Comparison of ENCODE assay signal across 7 cellular contexts in genomic region chr11:75031771-75032549, GRCh38. TPM values are rescaled to one million over a fixed set of nuclear protein-coding genes. Genes with fewer than 3 reads are reported as not detected.
DNase-seq lines count a peak whose midpoint lies in the region; ATAC-seq, FAIRE-seq and TF ChIP-seq lines count a peak whose summit lies in the region.

No MANE protein-coding gene starts in this region.

- no peak overlapping the region for H3K9ac ChIP-seq in mammary epithelial cell (ENCODE audit: insufficient read depth, low read length)
- no peak overlapping the region for H3K9ac ChIP-seq in kidney (ENCODE audit: low read length in 2 of 2)

- no peak overlapping the region for H3K4me3 ChIP-seq in mammary epithelial cell (replicated peaks in 1 of 3; ENCODE audit: insufficient read depth in 1 of 3, low read depth in 2 of 3, low read length in 3 of 3)
- H3K4me3 ChIP-seq in kidney (ENCODE audit: low read length in 2 of 2) = no peak overlapping the region

- H3K4me2 ChIP-seq in mammary epithelial cell (ENCODE audit: insufficient read depth, low read depth, low read length) = no peak overlapping the region

- peaks cover 3% of the 10 kb centered on the region for H3K27me3 Mint-ChIP-seq in activated B cell treated with CpG ODN at 0.5 μM for 24 hours

- WGBS in mammary epithelial cell (ENCODE audit: low coverage, missing lambda C conversion rate) = 53% methylated on average over 8 of the region's 8 CpGs

- H3K27ac ChIP-seq in mammary epithelial cell (ENCODE audit: insufficient read depth, low read depth, low read length) (no peak overlapping the region), kidney (ENCODE audit: low read depth in 2 of 2, low read length in 2 of 2) (no peak overlapping the region)

- H3K36me3 Mint-ChIP-seq in activated B cell treated with CpG ODN at 0.5 μM for 24 hours (ENCODE audit: low read depth) = no peaks in the 10 kb centered on the region

- H3K36me3 ChIP-seq in mammary epithelial cell (ENCODE audit: insufficient read depth, low read length) (no peaks in the 10 kb centered on the region), kidney (ENCODE audit: control insufficient read depth in 1 of 2, insufficient read depth in 2 of 2, low read length in 2 of 2) (no peaks in the 10 kb centered on the region)

- dilution Hi-C loops in mammary epithelial cell (cut with HindIII; ENCODE audit: low sequenced_read_pairs) = loop anchor here (5.0 kb wide), 1 partner anchor 180 kb away; no protein-coding TSS in a partner anchor

- in situ Hi-C loops in mammary epithelial cell (cut with MboI; ENCODE audit: low sequenced_read_pairs in 2 of 2) = loop anchor here in 1 of 2 donors (10.0 kb wide), 1 partner anchor 107 kb away; no protein-coding TSS in a partner anchor

- H3K27ac Mint-ChIP-seq in activated B cell treated with CpG ODN at 0.5 μM for 24 hours = no peak overlapping the region

- H3K4me3 Mint-ChIP-seq in activated B cell treated with CpG ODN at 0.5 μM for 24 hours = no peak overlapping the region

- POLR2A ChIA-PET in activated B cell treated with CpG ODN at 0.5 μM for 24 hours (lab: Charles Lee) = no interaction called here

- H3K27me3 ChIP-seq in mammary epithelial cell (ENCODE audit: insufficient read depth, low read length) = no peaks in the 10 kb centered on the region

- H3K9me3 ChIP-seq in mammary epithelial cell (replicated peaks; ENCODE audit: insufficient read depth, low read length) (no peaks in the 10 kb centered on the region), kidney (ENCODE audit: control insufficient read depth in 1 of 2, low read length in 2 of 2) (no peaks in the 10 kb centered on the region)

- no peak for FAIRE-seq in kidney (lab: Jason Lieb, UNC)

- peaks cover 5% of the 10 kb centered on the region for H3K4me1 ChIP-seq in mammary epithelial cell (ENCODE audit: insufficient read depth, low read length)
- H3K4me1 ChIP-seq in kidney (ENCODE audit: control insufficient read depth in 1 of 2, insufficient read depth in 1 of 2, low read depth in 1 of 2, low read length in 2 of 2) = no peaks in the 10 kb centered on the region

- TF ChIP-seq CTCF in GM12874 (IDR thresholded peaks at IDR 0.05; ENCODE audit: insufficient read depth, low read depth, low read length) (peak; percentile 85), activated B cell treated with CpG ODN at 0.5 μM for 24 hours (IDR thresholded peaks at IDR 0.05) (no peak), mammary epithelial cell (conservative IDR thresholded peaks at IDR 0.05 in 1 of 2, IDR thresholded peaks at IDR 0.05 in 1 of 2; ENCODE audit: extremely low read depth in 1 of 2, insufficient read depth in 1 of 2, low read depth in 1 of 2, low read length in 2 of 2) (peak; percentile 89 to 92), kidney (IDR thresholded peaks at IDR 0.05; ENCODE audit: borderline replicate concordance, extremely low read depth, insufficient read depth) (peak; percentile 88)

- intact Hi-C loops in activated B cell treated with CpG ODN at 0.5 μM for 24 hours (cut with micrococcal nuclease) = loop anchor here (1.0 kb wide), 1 partner anchor 103 kb away; no protein-coding TSS in a partner anchor
- intact Hi-C loops in mammary epithelial cell (cut with micrococcal nuclease) = loop anchor here (1.0 to 10.0 kb wide), 2 partner anchors 103 to 307 kb away; no protein-coding TSS in a partner anchor
- intact Hi-C loops in kidney (cut with DNase I) = no loop called here

- peak overlapping the region; percentile 55 for H2AFZ ChIP-seq in mammary epithelial cell (ENCODE audit: low read depth, low read length)

- ATAC-seq in activated B cell treated with CpG ODN at 0.5 μM for 24 hours (ENCODE audit: low read depth) (peak; percentile 52), HG02588 (IDR thresholded peaks at IDR 0.05; ENCODE audit: unreplicated experiment) (no peak)

- CTCF ChIA-PET in activated B cell treated with CpG ODN at 0.5 μM for 24 hours (lab: Charles Lee) (interaction anchor here (1.0 to 6.7 kb wide), 6 partner anchors 9 to 110 kb away, joined by 3 to 55 read pairs (median 6); no protein-coding TSS in a partner anchor), mammary epithelial cell (lab: Charles Lee; ENCODE audit: low non-redundant PET) (interaction anchor here (0.6 kb wide), 1 partner anchor 102 kb away, joined by 3 read pairs; no protein-coding TSS in a partner anchor)

- no TSS peak for BruUV-seq in mammary epithelial cell (replicated peaks; lab: Mats Ljungman, UMichigan)

- H3K79me2 ChIP-seq in mammary epithelial cell (ENCODE audit: insufficient read depth, low read length) = no peaks in the 10 kb centered on the region

- H3K9me3 Mint-ChIP-seq in activated B cell treated with CpG ODN at 0.5 μM for 24 hours = no peaks in the 10 kb centered on the region

- no peaks in the 10 kb centered on the region for H4K20me1 ChIP-seq in mammary epithelial cell (ENCODE audit: insufficient read depth, low read length)

- peaks cover 7% of the 10 kb centered on the region for H3K4me1 Mint-ChIP-seq in activated B cell treated with CpG ODN at 0.5 μM for 24 hours

- DNase-seq in NCI-H1092 (lab: John Stamatoyannopoulos, UW) = peak; percentile 55
- DNase-seq in activated B cell treated with CpG ODN at 0.5 μM for 24 hours = peak; percentile 48
- DNase-seq in mammary epithelial cell = peak; percentile 51
- DNase-seq in kidney = peak; percentile 80
- DNase-seq in stimulated activated CD4-positive, alpha-beta T cell treated with anti-CD3 and anti-CD28 coated beads, Interleukin-2, amount 100 ng/mL, for 48 hours = peak; percentile 71 to 73

RNA-seq across cellular contexts. Expression of gene NEU3, which starts 43.2 kb away (rescaled TPM):
- total RNA-seq in activated B cell treated with CpG ODN at 0.5 μM for 24 hours (13.2 and 16.5 TPM in 2 replicates), mammary epithelial cell (10 to 100 TPM; 17.3 to 21.8 TPM), kidney (13.2 TPM)
- polyA plus RNA-seq in mammary epithelial cell (9.3 TPM), kidney (ENCODE audit: insufficient read depth, low read depth, low replicate concordance) (2.8 TPM)
- 10.0 TPM for polyA minus RNA-seq in mammary epithelial cell
